Comparison of ENCODE assay signal across 8 cellular contexts in genomic region chr5:30039379-30039778, GRCh38.
"Had no signal": no experiment of that assay in that cellular context is flagged by ENCODE, and none has a peak within 500 bp of the region (broad histone marks: within the 10 kb centered on the region; RNA-seq: fewer than 3 reads in every experiment).

No MANE protein-coding gene starts in this region.

- DNase-seq: GM23248, GOT3, H7, H9, HCEC 1CT, HFFc6 had no signal

- H3K9ac ChIP-seq: GM23248 had no signal

- H3K4me3 ChIP-seq: GM23248, GM23338, HAP-1 had no signal

- H3K36me3 ChIP-seq: HAP-1 had no signal

- H3K9me3 ChIP-seq: HAP-1 had no signal

- H3K27ac ChIP-seq: GM23248 had no signal
